In genomic region chr5:113218906-113219517, GRCh38 we compare ENCODE assay signal across 19 cellular contexts.
A peak's percentile ranks its signal among the peaks of the same experiment; 100 is the strongest.
DNase-seq lines count a peak whose midpoint lies in the region; ATAC-seq and TF ChIP-seq lines count a peak whose summit lies in the region.
"Had no signal": no experiment of that assay in that cellular context is flagged by ENCODE, and none has a peak within 500 bp of the region (broad histone marks: within the 10 kb centered on the region; RNA-seq: fewer than 3 reads in every experiment).

No MANE protein-coding gene starts in this region.

- ATAC-seq in WTC11, result no peak
- ATAC-seq in SK-N-SH treated with all-trans-retinoic acid at 6 μM for 48 hours, result no peak
- ATAC-seq: CD8-positive, alpha-beta T cell had no signal

- no peak overlapping the region for H3K4ac ChIP-seq in mesenchymal stem cell (ENCODE audit: low read depth in 1 of 2, low read length in 2 of 2)

- H3K79me1 ChIP-seq in mesenchymal stem cell (replicated peaks; ENCODE audit: low read length, poor library complexity, severe bottlenecking), result peaks cover 28% of the 10 kb centered on the region

- H3K27me3 ChIP-seq in esophagus muscularis mucosa (no peaks in the 10 kb centered on the region), mesenchymal stem cell (ENCODE audit: control insufficient read depth in 1 of 2, insufficient read depth in 1 of 2, low read length in 2 of 2) (no peaks in the 10 kb centered on the region)

- TF ChIP-seq EP300 in esophagus muscularis mucosa (IDR thresholded peaks at IDR 0.05), result no peak

- no peak overlapping the region for H3K4me2 ChIP-seq in mesenchymal stem cell (ENCODE audit: low read length, poor library complexity, severe bottlenecking)

- H2BK5ac ChIP-seq in mesenchymal stem cell (ENCODE audit: low read depth, low read length, poor library complexity, severe bottlenecking), result no peak overlapping the region

- peaks cover 18 to 49% (median 21%) of the 10 kb centered on the region in 4 donors for H3K4me1 ChIP-seq in esophagus muscularis mucosa
- H3K4me1 ChIP-seq in mesenchymal stem cell (ENCODE audit: control insufficient read depth, insufficient read depth, low read depth, low read length), result peaks cover 10% of the 10 kb centered on the region

- peak overlapping the region; percentile 21 for H3K9ac ChIP-seq in mesenchymal stem cell (ENCODE audit: low read length)

- no peak overlapping the region for H4K8ac ChIP-seq in mesenchymal stem cell (ENCODE audit: low read length)

- TF ChIP-seq POLR2A in esophagus muscularis mucosa (IDR thresholded peaks at IDR 0.05; ENCODE audit: low read depth), result no peak

- POLR2A ChIA-PET in WTC11 (lab: Charles Lee), result no interaction called here

- H3K36me3 Mint-ChIP-seq in WTC11 (peaks cover 17% of the 10 kb centered on the region), type B pancreatic cell (peaks cover 9% of the 10 kb centered on the region)
- H3K36me3 Mint-ChIP-seq: activated CD4-positive, alpha-beta memory T cell treated with anti-CD3 and anti-CD28 coated beads for 36 hours; CD8-positive, alpha-beta T cell had no signal

- CTCF ChIA-PET in WTC11 (lab: Charles Lee), result no interaction called here

- H3K23ac ChIP-seq in mesenchymal stem cell (ENCODE audit: low read length in 2 of 2), result no peak overlapping the region

- no peak overlapping the region for H3K18ac ChIP-seq in mesenchymal stem cell (ENCODE audit: low read depth in 1 of 2, low read length in 2 of 2)

- no peak overlapping the region for H3K14ac ChIP-seq in mesenchymal stem cell (ENCODE audit: low read length in 2 of 2)

- H3K4me3 ChIP-seq in esophagus muscularis mucosa (no peak overlapping the region), mesenchymal stem cell (ENCODE audit: insufficient read depth in 1 of 2, low read depth in 1 of 2, low read length in 2 of 2) (no peak overlapping the region)
- H3K4me3 ChIP-seq: thoracic aorta had no signal

- no peak overlapping the region for H2AFZ ChIP-seq in mesenchymal stem cell (ENCODE audit: low read depth, low read length)

- H3K27ac ChIP-seq in esophagus muscularis mucosa (replicated peaks in 1 of 4) (no peak overlapping the region), mesenchymal stem cell (ENCODE audit: low read length, poor library complexity, severe bottlenecking) (no peak overlapping the region)
- H3K27ac ChIP-seq: thoracic aorta had no signal

- 65% methylated on average over 7 of the region's 7 CpGs for WGBS in esophagus muscularis mucosa
- 55% methylated on average over 4 of the region's 7 CpGs for WGBS in mesenchymal stem cell

- TF ChIP-seq CTCF in WTC11 (IDR thresholded peaks at IDR 0.05) (no peak), esophagus muscularis mucosa (IDR thresholded peaks at IDR 0.05) (no peak), type B pancreatic cell (conservative IDR thresholded peaks at IDR 0.05) (no peak)

- DNase-seq in WTC11 (ENCODE audit: low spot score), result no peak
- peak; percentile 45 for DNase-seq in esophagus muscularis mucosa (ENCODE audit: extremely low spot score)
- DNase-seq in mesenchymal stem cell, result no peak
- DNase-seq in type B pancreatic cell (ENCODE audit: extremely low spot score, unreplicated experiment), result no peak
- DNase-seq in retina, result no peak
- DNase-seq in stimulated activated CD4-positive, alpha-beta T cell treated with anti-CD3 and anti-CD28 coated beads, Interleukin-4, amount 100 ng/mL, for 24 hours, result no peak
- DNase-seq: activated CD4-positive, alpha-beta memory T cell treated with anti-CD3 and anti-CD28 coated beads for 36 hours; activated gamma-delta T cell; CD8-positive, alpha-beta T cell; cortex of kidney; GOT3; kidney glomerular epithelial cell; MV-4-11; NCI-H1694; NCI-H748 treated with DMSO at 0.1 percent for 48 hours; stimulated activated CD4-positive, alpha-beta T cell treated with anti-CD3 and anti-CD28 coated beads, Interleukin-15, amount 100 ng/mL, for 24 hours; T-helper 2 cell had no signal

- H3K36me3 ChIP-seq in esophagus muscularis mucosa (no peaks in the 10 kb centered on the region), mesenchymal stem cell (ENCODE audit: control insufficient read depth in 1 of 2, insufficient read depth in 2 of 2, low read depth in 1 of 2, low read length in 2 of 2) (no peaks in the 10 kb centered on the region)
- H3K36me3 ChIP-seq: thoracic aorta had no signal

- H3K4me3 Mint-ChIP-seq in WTC11, result no peak overlapping the region
- H3K4me3 Mint-ChIP-seq in type B pancreatic cell, result peak overlapping the region; percentile 24
- H3K4me3 Mint-ChIP-seq: activated CD4-positive, alpha-beta memory T cell treated with anti-CD3 and anti-CD28 coated beads for 36 hours; CD8-positive, alpha-beta T cell had no signal

- no peak overlapping the region for H2BK15ac ChIP-seq in mesenchymal stem cell (ENCODE audit: low read depth, poor library complexity, severe bottlenecking)

- H3K9me3 Mint-ChIP-seq in WTC11 (peaks cover 21% of the 10 kb centered on the region), type B pancreatic cell (no peaks in the 10 kb centered on the region)
- H3K9me3 Mint-ChIP-seq: activated CD4-positive, alpha-beta memory T cell treated with anti-CD3 and anti-CD28 coated beads for 36 hours; CD8-positive, alpha-beta T cell had no signal

- peaks cover 80% of the 10 kb centered on the region for H3K4me1 Mint-ChIP-seq in WTC11
- H3K4me1 Mint-ChIP-seq in type B pancreatic cell (ENCODE audit: unreplicated experiment), result peaks cover 39% of the 10 kb centered on the region

- H3K9me3 ChIP-seq in esophagus muscularis mucosa, result no peaks in the 10 kb centered on the region
- no peaks in the 10 kb centered on the region for H3K9me3 ChIP-seq in mesenchymal stem cell (ENCODE audit: control insufficient read depth, low read length)
- H3K9me3 ChIP-seq: thoracic aorta had no signal

- intact Hi-C loops in esophagus muscularis mucosa (cut with DNase I), result no loop called here

- H2BK12ac ChIP-seq in mesenchymal stem cell (ENCODE audit: low read length in 2 of 2), result no peak overlapping the region

- H2BK120ac ChIP-seq in mesenchymal stem cell (ENCODE audit: low read depth, low read length), result no peak overlapping the region

- no peak overlapping the region for H4K91ac ChIP-seq in mesenchymal stem cell (ENCODE audit: low read length)

- no peaks in the 10 kb centered on the region for H3K27me3 Mint-ChIP-seq in WTC11 (ENCODE audit: low read depth)
- no peaks in the 10 kb centered on the region for H3K27me3 Mint-ChIP-seq in type B pancreatic cell
- H3K27me3 Mint-ChIP-seq: activated CD4-positive, alpha-beta memory T cell treated with anti-CD3 and anti-CD28 coated beads for 36 hours had no signal

- H3K27ac Mint-ChIP-seq in WTC11 (peak overlapping the region; percentile 69; the same call in 1 of the 2 replicates), type B pancreatic cell (no peak overlapping the region)
- H3K27ac Mint-ChIP-seq: activated CD4-positive, alpha-beta memory T cell treated with anti-CD3 and anti-CD28 coated beads for 36 hours; CD8-positive, alpha-beta T cell had no signal

- H2AK5ac ChIP-seq in mesenchymal stem cell (ENCODE audit: low read length, severe bottlenecking), result no peak overlapping the region

TF ChIP-seq in WTC11, 78 proteins besides CTCF, POLR2A, EP300 and RAD21 (continues in another document):
- TF ChIP-seq TEAD4 (CRISPR knock-in tag; IDR thresholded peaks at IDR 0.05) (no peak), ZNF138 (CRISPR knock-in tag; conservative IDR thresholded peaks at IDR 0.05) (no peak), TP53 (CRISPR knock-in tag; IDR thresholded peaks at IDR 0.05) (no peak), ZNF121 (CRISPR knock-in tag; IDR thresholded peaks at IDR 0.05) (no peak)
- TF ChIP-seq, protein P1, sequence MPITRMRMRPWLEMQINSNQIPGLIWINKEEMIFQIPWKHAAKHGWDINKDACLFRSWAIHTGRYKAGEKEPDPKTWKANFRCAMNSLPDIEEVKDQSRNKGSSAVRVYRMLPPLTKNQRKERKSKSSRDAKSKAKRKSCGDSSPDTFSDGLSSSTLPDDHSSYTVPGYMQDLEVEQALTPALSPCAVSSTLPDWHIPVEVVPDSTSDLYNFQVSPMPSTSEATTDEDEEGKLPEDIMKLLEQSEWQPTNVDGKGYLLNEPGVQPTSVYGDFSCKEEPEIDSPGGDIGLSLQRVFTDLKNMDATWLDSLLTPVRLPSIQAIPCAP (CRISPR knock-in tag; IDR thresholded peaks at IDR 0.05), result no peak

TF ChIP-seq in SK-N-SH treated with all-trans-retinoic acid at 6 μM for 48 hours, 23 proteins besides CTCF, POLR2A, EP300 and RAD21:
- no peak for TF ChIP-seq ZC3H10 (CRISPR knock-in tag; IDR thresholded peaks at IDR 0.05)
